8 cellular contexts compared by ENCODE assay signal in the genomic region with DNA sequence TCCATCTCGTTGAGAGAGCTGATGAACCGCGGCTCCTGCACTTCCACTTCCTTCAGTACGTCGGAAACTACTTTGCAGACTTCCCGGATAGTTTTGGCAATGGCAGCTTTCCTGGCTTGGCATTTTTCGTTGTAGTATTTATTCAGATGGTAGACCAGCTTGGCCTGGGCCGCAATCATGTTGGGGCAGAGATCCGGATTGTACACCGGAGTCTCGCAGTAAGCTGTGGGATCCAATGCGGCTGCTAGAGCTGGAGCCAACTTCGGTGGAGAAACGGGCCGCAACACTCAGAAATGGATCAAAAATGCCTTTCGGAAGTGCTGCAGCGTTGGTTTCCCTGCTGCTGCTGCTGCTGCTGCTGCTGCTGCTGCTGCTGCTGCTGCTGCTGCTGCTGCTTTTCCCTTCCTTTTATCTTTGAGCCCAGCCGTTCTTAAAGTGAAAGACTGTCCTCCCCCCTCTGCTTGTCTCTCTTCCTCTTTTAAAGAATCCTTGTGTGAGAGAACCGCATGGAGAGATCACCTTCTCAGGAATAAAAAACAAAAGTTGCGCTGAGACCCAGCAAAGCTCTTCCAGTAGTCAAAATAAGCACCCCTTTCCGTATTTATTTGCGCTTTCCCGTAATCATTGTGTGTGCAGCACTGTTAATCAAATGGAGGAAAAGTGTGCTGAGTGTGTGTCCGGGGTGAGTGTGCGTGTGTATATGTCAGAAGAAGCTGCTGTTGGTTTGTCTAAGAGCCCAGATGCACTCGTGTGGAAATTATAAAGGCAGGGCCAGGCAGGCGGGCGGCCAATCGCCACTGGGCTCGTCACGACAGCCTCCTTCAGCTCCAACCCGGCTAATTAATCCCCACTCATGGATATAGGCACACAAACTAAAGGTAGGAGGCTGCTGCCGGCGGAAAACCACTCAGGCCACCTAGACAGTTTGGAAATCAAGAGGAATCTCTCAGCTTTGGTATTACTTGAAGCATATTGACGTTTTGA. TPM values are rescaled to one million over a fixed set of nuclear protein-coding genes. Genes with fewer than 3 reads are reported as not detected.
DNase-seq lines count a peak whose midpoint lies in the region; ATAC-seq and TF ChIP-seq lines count a peak whose summit lies in the region.

A gene (minus strand): TSS at position 730 of the 984 bp plus-strand sequence. CDS start 551 bp downstream, at position 179.

- peak within 1 kb of the TSS; percentile 81 for H3K4me2 ChIP-seq in OCI-LY3 (ENCODE audit: low read length)

- DNase-seq in activated CD4-positive, alpha-beta T cell treated with anti-CD3 and anti-CD28 coated beads, Interleukin-2, amount 10 ng/mL, durations not matched to agents 24 days and 14 days, result peak; percentile 69
- DNase-seq in activated CD4-positive, alpha-beta T cell treated with anti-CD3 and anti-CD28 coated beads for 1 hour, result no peak
- DNase-seq in dermis blood vessel endothelial cell, result peak; percentile 14
- DNase-seq in lower leg skin (ENCODE audit: low spot score in 2 of 2), result peak in 1 of 2 donors; percentile 78
- DNase-seq in suprapubic skin (ENCODE audit: low spot score in 2 of 2), result peak in 1 of 2 donors; percentile 80
- no peak for DNase-seq in DMS153 (lab: John Stamatoyannopoulos, UW)
- no peak for DNase-seq in omental fat pad (ENCODE audit: low spot score)

- no peaks in the 10 kb centered on the region for H3K9me3 ChIP-seq in OCI-LY3 (ENCODE audit: insufficient read depth, low read length)
- no peaks in the 10 kb centered on the region for H3K9me3 ChIP-seq in suprapubic skin

- peak within 1 kb of the TSS; percentile 78 for H3K4me3 ChIP-seq in OCI-LY3 (ENCODE audit: low read length)
- peak within 1 kb of the TSS; percentile 39 for H3K4me3 ChIP-seq in lower leg skin (ENCODE audit: low read depth, poor library complexity, severe bottlenecking)
- peak within 1 kb of the TSS; percentile 59 for H3K4me3 ChIP-seq in suprapubic skin

- no peaks in the 10 kb centered on the region for H3K79me2 ChIP-seq in OCI-LY3 (ENCODE audit: low read length)

- intact Hi-C loops in activated CD4-positive, alpha-beta T cell treated with anti-CD3 and anti-CD28 coated beads, Interleukin-2, amount 10 ng/mL, durations not matched to agents 24 days and 14 days (cut with micrococcal nuclease), result loop anchor here (10.0 kb wide), 1 partner anchor 531 kb away; a partner anchor contains a TSS
- intact Hi-C loops in lower leg skin (cut with DNase I; ENCODE audit: low total_unique reads), result no loop called here

- H3K4me3 Mint-ChIP-seq in activated CD4-positive, alpha-beta T cell treated with anti-CD3 and anti-CD28 coated beads, Interleukin-2, amount 10 ng/mL, durations not matched to agents 24 days and 14 days, result peak within 1 kb of the TSS; percentile 76

- no peak for TF ChIP-seq POLR2A in lower leg skin (IDR thresholded peaks at IDR 0.05)
- peak in 1 of 2 donors; percentile 82 for TF ChIP-seq POLR2A in suprapubic skin (IDR thresholded peaks at IDR 0.05)

- TF ChIP-seq EP300 in suprapubic skin (IDR thresholded peaks at IDR 0.05), result no peak

- H3K4me1 ChIP-seq in OCI-LY3 (ENCODE audit: low read length), result peaks cover 13% of the 10 kb centered on the region
- peaks cover 9% of the 10 kb centered on the region for H3K4me1 ChIP-seq in suprapubic skin

- no peaks in the 10 kb centered on the region for H4K20me1 ChIP-seq in OCI-LY3 (ENCODE audit: insufficient read depth, low read length)

- H3K27me3 ChIP-seq in OCI-LY3 (ENCODE audit: low read depth, low read length) (0 out of 2 replicates have a peak, but pooled peaks cover 3% of the 10 kb centered on the region), suprapubic skin (peaks cover 62% of the 10 kb centered on the region)

- 18% methylated on average over 35 of the region's 35 CpGs for WGBS in lower leg skin, 2 donors
- WGBS in suprapubic skin, result 10% methylated on average over 33 of the region's 35 CpGs

- H3K27ac ChIP-seq in OCI-LY3 (ENCODE audit: low read length) (no peak within 1 kb of the TSS), suprapubic skin (peak within 1 kb of the TSS; percentile 73)

- H3K4me1 Mint-ChIP-seq in activated CD4-positive, alpha-beta T cell treated with anti-CD3 and anti-CD28 coated beads, Interleukin-2, amount 10 ng/mL, durations not matched to agents 24 days and 14 days, result peaks cover 26% of the 10 kb centered on the region

- peak within 1 kb of the TSS; percentile 58 for H3K9ac ChIP-seq in OCI-LY3 (ENCODE audit: low read length)

- TF ChIP-seq CTCF in OCI-LY3 (IDR thresholded peaks at IDR 0.05; ENCODE audit: low read depth, low read length), result no peak
- no peak for TF ChIP-seq CTCF in lower leg skin (IDR thresholded peaks at IDR 0.05)
- no peak for TF ChIP-seq CTCF in suprapubic skin (IDR thresholded peaks at IDR 0.05)
- no peak for TF ChIP-seq CTCF in omental fat pad (IDR thresholded peaks at IDR 0.05)

- H3K27me3 Mint-ChIP-seq in activated CD4-positive, alpha-beta T cell treated with anti-CD3 and anti-CD28 coated beads, Interleukin-2, amount 10 ng/mL, durations not matched to agents 24 days and 14 days, result peaks cover 77% of the 10 kb centered on the region

- H3K27ac Mint-ChIP-seq in activated CD4-positive, alpha-beta T cell treated with anti-CD3 and anti-CD28 coated beads, Interleukin-2, amount 10 ng/mL, durations not matched to agents 24 days and 14 days, result peak within 1 kb of the TSS; percentile 75

- no peak for ATAC-seq in omental fat pad (ENCODE audit: low FRiP score)

- peak within 1 kb of the TSS; percentile 73 for H2AFZ ChIP-seq in OCI-LY3 (ENCODE audit: low read depth, low read length)

- H3K9me3 Mint-ChIP-seq in activated CD4-positive, alpha-beta T cell treated with anti-CD3 and anti-CD28 coated beads, Interleukin-2, amount 10 ng/mL, durations not matched to agents 24 days and 14 days, result peaks cover 16% of the 10 kb centered on the region

- peaks cover 4% of the 10 kb centered on the region for H3K36me3 Mint-ChIP-seq in activated CD4-positive, alpha-beta T cell treated with anti-CD3 and anti-CD28 coated beads, Interleukin-2, amount 10 ng/mL, durations not matched to agents 24 days and 14 days (ENCODE audit: low read depth)

- H3K36me3 ChIP-seq in OCI-LY3 (replicated peaks; ENCODE audit: low read depth, low read length) (no peaks in the 10 kb centered on the region), suprapubic skin (no peaks in the 10 kb centered on the region)

RNA-seq across cellular contexts. Expression of the gene that starts here (rescaled TPM):
- total RNA-seq in activated CD4-positive, alpha-beta T cell treated with anti-CD3 and anti-CD28 coated beads, Interleukin-2, amount 10 ng/mL, durations not matched to agents 24 days and 14 days, result not detected in 2 replicates
- total RNA-seq in dermis blood vessel endothelial cell (0.17 TPM in 1 of 2 replicates, not detected in the other), lower leg skin (under 1 TPM in 3 of 4 donors, not detected in 1; 0.27 to 0.58 (median 0.32) TPM), suprapubic skin (1 to 10 TPM in 2 of 4 donors, under 1 TPM in 1, not detected in 1; 0.39 to 2.2 (median 1.2) TPM), omental fat pad (1 to 10 TPM in 1 of 4 donors, under 1 TPM in 2, not detected in 1; 0.31 to 2.0 (median 0.37) TPM)

Comparison
In these comparisons a context has a peak if more than half of its experiments do, and no peak if none do; other contexts are left out.
1. Peak in DNase-seq in activated CD4-positive, alpha-beta T cell treated with anti-CD3 and anti-CD28 coated beads, Interleukin-2, amount 10 ng/mL, durations not matched to agents 24 days and 14 days; RNA of the gene not detected or under 1 TPM.
2. Peak in DNase-seq in dermis blood vessel endothelial cell; RNA of the gene not detected or under 1 TPM.